In the genomic region with DNA sequence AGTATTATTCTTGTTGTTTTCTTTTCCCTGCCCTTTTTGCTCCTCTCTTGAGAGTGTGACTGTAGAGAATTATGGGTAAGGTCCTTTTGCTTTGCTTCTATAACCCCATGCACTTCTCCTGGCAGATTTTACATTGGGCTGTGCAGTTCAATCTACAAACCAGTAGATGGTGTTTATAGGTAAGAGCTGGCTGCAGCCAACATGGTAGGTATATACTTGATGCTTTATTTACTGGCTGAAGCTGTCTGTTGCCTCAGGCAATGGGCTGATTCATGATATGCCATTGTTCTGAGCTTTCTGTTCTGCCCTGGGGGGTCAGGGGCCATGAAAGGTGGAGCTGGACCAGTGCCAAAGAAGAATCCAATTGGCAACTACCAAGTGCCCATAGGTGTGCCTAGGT, we compare ENCODE assay signal across 11 cellular contexts. TPM values are rescaled to one million over a fixed set of nuclear protein-coding genes. Genes with fewer than 3 reads are reported as not detected.
A peak's percentile ranks its signal among the peaks of the same experiment; 100 is the strongest.
DNase-seq lines count a peak whose midpoint lies in the region; ATAC-seq and TF ChIP-seq lines count a peak whose summit lies in the region.
"Had no signal": no experiment of that assay in that cellular context is flagged by ENCODE, and none has a peak within 500 bp of the region (broad histone marks: within the 10 kb centered on the region; RNA-seq: fewer than 3 reads in every experiment).

No MANE protein-coding gene starts in this region.

- H3K4me1 Mint-ChIP-seq in Caco-2 (ENCODE audit: low read depth, unreplicated experiment): no peaks in the 10 kb centered on the region

- peaks cover 3% of the 10 kb centered on the region for H3K27me3 Mint-ChIP-seq in Caco-2 (ENCODE audit: insufficient read depth, unreplicated experiment)

- POLR2A ChIA-PET in Caco-2 (lab: Charles Lee): no interaction called here

- H3K9me3 ChIP-seq in Caco-2 (no peaks in the 10 kb centered on the region), MG63 (no peaks in the 10 kb centered on the region)

- no peak overlapping the region for H3K4me3 Mint-ChIP-seq in Caco-2 (ENCODE audit: unreplicated experiment)

- H3K4me1 ChIP-seq in Caco-2: no peaks in the 10 kb centered on the region

- H3K36me3 Mint-ChIP-seq in Caco-2 (ENCODE audit: insufficient read depth, unreplicated experiment): no peaks in the 10 kb centered on the region

- H3K27ac Mint-ChIP-seq in Caco-2 (ENCODE audit: unreplicated experiment): no peak overlapping the region

- H3K36me3 ChIP-seq in Caco-2 (ENCODE audit: control insufficient read depth, insufficient read depth, low read length) (no peaks in the 10 kb centered on the region), MG63 (no peaks in the 10 kb centered on the region)

- no peak for DNase-seq in Caco-2
- DNase-seq in LNCaP clone FGC (ENCODE audit: low read depth): peak; percentile 14
- DNase-seq in T-helper 2 cell: no peak
- DNase-seq in MG63: no peak
- DNase-seq in head of caudate nucleus: no peak
- DNase-seq: activated naive CD4-positive, alpha-beta T cell treated with anti-CD3 and anti-CD28 coated beads, Interleukin-2, amount 50 U/mL, for 16 hours; NCI-H187; stimulated activated CD4-positive, alpha-beta T cell treated with anti-CD3 and anti-CD28 coated beads, Interleukin-4, amount 100 ng/mL, for 1 hour had no signal

- intact Hi-C loops in Caco-2 (cut with micrococcal nuclease; ENCODE audit: unreplicated experiment) (loop anchor here (1.0 kb wide), 1 partner anchor 36 kb away; no protein-coding TSS in a partner anchor), head of caudate nucleus (cut with DNase I) (no loop called here)

- CTCF ChIA-PET in Caco-2 (lab: Charles Lee): no interaction called here

- no peaks in the 10 kb centered on the region for H3K27me3 ChIP-seq in Caco-2 (replicated peaks; ENCODE audit: control insufficient read depth, insufficient read depth, low read length)
- H3K27me3 ChIP-seq in MG63: no peaks in the 10 kb centered on the region

- H3K4me3 ChIP-seq in Caco-2 (ENCODE audit: low read depth, low read length) (no peak overlapping the region), LNCaP clone FGC (ENCODE audit: low read depth, low read length) (no peak overlapping the region), MG63 (no peak overlapping the region)

- no peaks in the 10 kb centered on the region for H3K9me3 Mint-ChIP-seq in Caco-2 (ENCODE audit: unreplicated experiment)

- BruUV-seq in Caco-2 (replicated peaks; lab: Mats Ljungman, UMichigan): no TSS peak

- ATAC-seq in GM19351 (IDR thresholded peaks at IDR 0.05; ENCODE audit: unreplicated experiment) (peak; percentile 80), esophagus mucosa (peak; percentile 33), HG03108 (IDR thresholded peaks at IDR 0.05; ENCODE audit: unreplicated experiment) (no peak)

- peak; percentile 32 to 35 for TF ChIP-seq CTCF in Caco-2 (IDR thresholded peaks at IDR 0.05; ENCODE audit: insufficient read depth in 1 of 2, low read depth in 1 of 2, low read length in 1 of 2, severe bottlenecking in 1 of 2, unreplicated experiment in 1 of 2)
- peak; percentile 48 for TF ChIP-seq CTCF in LNCaP clone FGC (IDR thresholded peaks at IDR 0.05; ENCODE audit: control insufficient read depth, extremely low read depth, insufficient read depth)

RNA-seq across cellular contexts. Expression of a gene that starts 48.3 kb away (rescaled TPM):
- total RNA-seq in Caco-2 (2022): not detected in 2 replicates
- total RNA-seq in esophagus mucosa: 0.44 TPM
- total RNA-seq in MG63 (2014; rRNA removed; shearing (Covaris generic); ENCODE audit: low replicate concordance): not detected in 2 replicates
